18 cellular contexts compared by ENCODE assay signal in the genomic region with DNA sequence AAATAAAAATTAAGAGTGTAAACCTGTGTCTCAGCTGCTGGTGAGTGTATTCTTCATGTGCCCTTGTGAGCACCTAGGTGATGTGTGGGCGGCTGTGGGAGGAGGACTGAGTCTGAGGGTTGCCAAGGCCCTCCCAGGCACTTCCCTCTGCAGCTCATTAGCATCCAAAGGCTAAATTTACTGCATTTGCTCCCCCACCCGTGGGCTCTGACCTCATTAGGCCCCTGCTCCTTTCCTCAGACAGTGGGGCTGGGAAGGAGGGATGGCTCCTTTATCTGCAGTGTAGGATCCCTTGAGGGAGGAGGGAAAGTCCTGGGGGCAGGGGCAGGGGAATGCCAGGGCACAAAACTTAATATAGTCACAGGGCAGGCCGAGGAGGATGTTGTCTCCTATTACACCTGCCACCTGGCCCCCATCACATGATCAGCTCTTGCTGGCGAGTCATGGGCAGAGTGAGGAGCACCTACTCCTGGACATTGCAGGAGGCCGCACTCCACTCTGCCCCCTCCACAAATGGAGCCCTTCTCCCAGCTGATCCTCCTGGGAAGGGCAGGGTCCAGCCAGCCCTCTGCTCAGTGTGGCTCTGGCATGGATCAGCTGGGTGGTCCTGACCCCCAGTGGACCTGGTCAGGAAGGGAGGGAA.
DNase-seq lines count a peak whose midpoint lies in the region; ATAC-seq and TF ChIP-seq lines count a peak whose summit lies in the region.
"Had no signal": no experiment of that assay in that cellular context is flagged by ENCODE, and none has a peak within 500 bp of the region (broad histone marks: within the 10 kb centered on the region; RNA-seq: fewer than 3 reads in every experiment).

No MANE protein-coding gene starts in this region.

- CTCF ChIA-PET in HEK293 (lab: Yijun Ruan, JAX), result interaction anchor here (0.9 to 1.5 kb wide), 3 partner anchors 12 to 85 kb away, joined by 3 to 9 read pairs (median 3); no protein-coding TSS in a partner anchor

- POLR2A ChIA-PET in HEK293 (lab: Yijun Ruan, JAX), result no interaction called here

- no peaks in the 10 kb centered on the region for H3K36me3 ChIP-seq in HEK293 (ENCODE audit: control insufficient read depth in 2 of 2, insufficient read depth in 1 of 2, low read length in 2 of 2)
- H3K36me3 ChIP-seq: neutrophil, SJCRH30 had no signal

- no peak overlapping the region for H3K4me3 Mint-ChIP-seq in activated T-helper 17 cell treated with anti-CD3 and anti-CD28 coated beads, Interleukin-2, amount 50 U/mL, for 72 hours
- H3K4me3 Mint-ChIP-seq: activated naive CD8-positive, alpha-beta T cell treated with anti-CD3 and anti-CD28 coated beads, Interleukin-2, amount 10 ng/mL, durations not matched to agents 7 days and 5 days; dendritic cell treated with granulocyte-macrophage colony-stimulating factor and Interleukin-4, amounts not matched to agents 40 ng/mL and 50 ng/mL, for 4 days had no signal

- H3K27ac Mint-ChIP-seq in activated T-helper 17 cell treated with anti-CD3 and anti-CD28 coated beads, Interleukin-2, amount 50 U/mL, for 72 hours, result no peak overlapping the region
- H3K27ac Mint-ChIP-seq: activated naive CD8-positive, alpha-beta T cell treated with anti-CD3 and anti-CD28 coated beads, Interleukin-2, amount 10 ng/mL, durations not matched to agents 7 days and 5 days; dendritic cell treated with granulocyte-macrophage colony-stimulating factor and Interleukin-4, amounts not matched to agents 40 ng/mL and 50 ng/mL, for 4 days had no signal

- H3K36me3 Mint-ChIP-seq in activated T-helper 17 cell treated with anti-CD3 and anti-CD28 coated beads, Interleukin-2, amount 50 U/mL, for 72 hours (ENCODE audit: low read depth), result no peaks in the 10 kb centered on the region
- H3K36me3 Mint-ChIP-seq: activated naive CD8-positive, alpha-beta T cell treated with anti-CD3 and anti-CD28 coated beads, Interleukin-2, amount 10 ng/mL, durations not matched to agents 7 days and 5 days had no signal

- peak; percentile 6 for ATAC-seq in activated T-helper 17 cell treated with anti-CD3 and anti-CD28 coated beads, Interleukin-2, amount 50 U/mL, for 72 hours (replicated peaks)
- ATAC-seq in omental fat pad (ENCODE audit: low FRiP score) (peak; percentile 52), GM21529 (IDR thresholded peaks at IDR 0.05; ENCODE audit: unreplicated experiment) (no peak)

- DNase-seq in activated CD4-positive, alpha-beta T cell treated with anti-CD3 and anti-CD28 coated beads for 4 hours, result peak; percentile 24 to 43
- no peak for DNase-seq in activated CD4-positive, alpha-beta T cell treated with anti-CD3 and anti-CD28 coated beads for 48 hours
- DNase-seq in omental fat pad (ENCODE audit: low spot score) (peak; percentile 23), GDM1 (lab: John Stamatoyannopoulos, UW) (no peak), NOMO-1 treated with DMSO at 0.1 percent for 48 hours (lab: John Stamatoyannopoulos, UW; ENCODE audit: unreplicated experiment) (no peak)
- DNase-seq: activated CD4-positive, CD25-positive, alpha-beta regulatory T cell treated with anti-CD3 and anti-CD28 coated beads, Interleukin-2, amount 50 U/mL, for 72 hours; activated naive CD8-positive, alpha-beta T cell treated with anti-CD3 and anti-CD28 coated beads, Interleukin-2, amount 10 ng/mL, durations not matched to agents 7 days and 5 days; foreskin fibroblast; GOT3; left cardiac atrium; SJCRH30; testis had no signal

- no peaks in the 10 kb centered on the region for H3K27me3 Mint-ChIP-seq in activated T-helper 17 cell treated with anti-CD3 and anti-CD28 coated beads, Interleukin-2, amount 50 U/mL, for 72 hours
- H3K27me3 Mint-ChIP-seq: activated naive CD8-positive, alpha-beta T cell treated with anti-CD3 and anti-CD28 coated beads, Interleukin-2, amount 10 ng/mL, durations not matched to agents 7 days and 5 days had no signal

- no peak overlapping the region for H3K27ac ChIP-seq in HEK293 (ENCODE audit: extremely low read depth, low read depth, low read length)
- H3K27ac ChIP-seq: KMS-11, neutrophil, SJCRH30, testis had no signal

- no peak for TF ChIP-seq CTCF in HEK293 (tag by site-specific recombination; IDR thresholded peaks at IDR 0.05)
- TF ChIP-seq CTCF in omental fat pad (IDR thresholded peaks at IDR 0.05), result no peak

- no peaks in the 10 kb centered on the region for H3K9me3 ChIP-seq in HEK293 (ENCODE audit: control insufficient read depth, insufficient read depth, low read depth, low read length)
- H3K9me3 ChIP-seq: neutrophil, SJCRH30, testis had no signal

- H3K9me3 Mint-ChIP-seq in activated T-helper 17 cell treated with anti-CD3 and anti-CD28 coated beads, Interleukin-2, amount 50 U/mL, for 72 hours, result no peaks in the 10 kb centered on the region
- H3K9me3 Mint-ChIP-seq: activated naive CD8-positive, alpha-beta T cell treated with anti-CD3 and anti-CD28 coated beads, Interleukin-2, amount 10 ng/mL, durations not matched to agents 7 days and 5 days; dendritic cell treated with granulocyte-macrophage colony-stimulating factor and Interleukin-4, amounts not matched to agents 40 ng/mL and 50 ng/mL, for 4 days had no signal

- H3K4me1 ChIP-seq in HEK293 (ENCODE audit: control insufficient read depth, insufficient read depth, low read length), result no peaks in the 10 kb centered on the region

- no peak overlapping the region for H3K4me3 ChIP-seq in HEK293 (ENCODE audit: low read depth, low read length)
- H3K4me3 ChIP-seq: SJCRH30, testis had no signal

- H3K4me1 Mint-ChIP-seq in activated T-helper 17 cell treated with anti-CD3 and anti-CD28 coated beads, Interleukin-2, amount 50 U/mL, for 72 hours, result no peaks in the 10 kb centered on the region
- H3K4me1 Mint-ChIP-seq: activated naive CD8-positive, alpha-beta T cell treated with anti-CD3 and anti-CD28 coated beads, Interleukin-2, amount 10 ng/mL, durations not matched to agents 7 days and 5 days had no signal

TF ChIP-seq in HEK293, 187 proteins besides CTCF, POLR2A, EP300 and RAD21:
- 0 out of 2 replicates have a peak, but pooled peaks have one; percentile 26 for TF ChIP-seq ZIC2 (tag by site-specific recombination; IDR thresholded peaks at IDR 0.05)
- 0 out of 2 replicates have a peak, but pooled peaks have one; percentile 42 for TF ChIP-seq GLIS2 (tag by site-specific recombination; IDR thresholded peaks at IDR 0.05)
- peak; percentile 90 for TF ChIP-seq EGR2 (tag by site-specific recombination; IDR thresholded peaks at IDR 0.05; ENCODE audit: low read depth)
- TF ChIP-seq KLF17 (tag by site-specific recombination; IDR thresholded peaks at IDR 0.05), result 0 out of 2 replicates have a peak, but pooled peaks have one; percentile 24
- TF ChIP-seq PRDM6 (tag by site-specific recombination; IDR thresholded peaks at IDR 0.05), result no peak
- 0 out of 2 replicates have a peak, but pooled peaks have one; percentile 22 for TF ChIP-seq ZNF366 (tag by site-specific recombination; conservative IDR thresholded peaks at IDR 0.05)
- no peak for TF ChIP-seq HOXD13 (CRISPR knock-in tag; IDR thresholded peaks at IDR 0.05; ENCODE audit: borderline replicate concordance)
- TF ChIP-seq ZNF792 (tag by site-specific recombination; IDR thresholded peaks at IDR 0.05), result no peak
- peak; percentile 16; the same call in 1 of the 2 replicates for TF ChIP-seq GLIS1 (tag by site-specific recombination; IDR thresholded peaks at IDR 0.05)
- no peak for TF ChIP-seq ZNF623 (tag by site-specific recombination; IDR thresholded peaks at IDR 0.05)
- peak; percentile 29; the same call in 1 of the 2 replicates for TF ChIP-seq ZBTB17 (tag by site-specific recombination; IDR thresholded peaks at IDR 0.05)
- peak; percentile 94 for TF ChIP-seq ZFHX2 (tag by site-specific recombination; conservative IDR thresholded peaks at IDR 0.05)
- TF ChIP-seq PATZ1 (tag by site-specific recombination; IDR thresholded peaks at IDR 0.05), result 0 out of 2 replicates have a peak, but pooled peaks have one; percentile 26
- TF ChIP-seq ZNF571 (tag by site-specific recombination; IDR thresholded peaks at IDR 0.05), result no peak

Comparison
In these comparisons a context has a peak if more than half of its experiments do, and no peak if none do; other contexts are left out.
1. DNase-seq: peak in activated CD4-positive, alpha-beta T cell treated with anti-CD3 and anti-CD28 coated beads for 4 hours (2 of 2) and omental fat pad (single experiment); none in activated CD4-positive, alpha-beta T cell treated with anti-CD3 and anti-CD28 coated beads for 48 hours (single experiment), GDM1 (single experiment) and NOMO-1 treated with DMSO at 0.1 percent for 48 hours (single experiment).